In genomic region chr10:102801496-102801895, GRCh38 we compare ENCODE assay signal across 9 cellular contexts. TPM values are rescaled to one million over a fixed set of nuclear protein-coding genes. Genes with fewer than 3 reads are reported as not detected.
DNase-seq lines count a peak whose midpoint lies in the region; ATAC-seq and TF ChIP-seq lines count a peak whose summit lies in the region.
"Had no signal": no experiment of that assay in that cellular context is flagged by ENCODE, and none has a peak within 500 bp of the region (broad histone marks: within the 10 kb centered on the region; RNA-seq: fewer than 3 reads in every experiment).

No MANE protein-coding gene starts in this region.

- H3K27ac ChIP-seq in right cardiac atrium (ENCODE audit: low read length), result peak overlapping the region; percentile 29

- no peaks in the 10 kb centered on the region for H3K9me3 Mint-ChIP-seq in endothelial cell (ENCODE audit: unreplicated experiment)
- no peaks in the 10 kb centered on the region for H3K9me3 Mint-ChIP-seq in nephron

- DNase-seq in right cardiac atrium, result no peak
- DNase-seq in Right ventricle myocardium inferior (ENCODE audit: missing footprints), result no peak
- DNase-seq in endothelial cell (ENCODE audit: low spot score), result no peak
- DNase-seq in RPMI8226, result no peak
- DNase-seq in NCI-H1092 treated with DMSO at 0.1 percent for 48 hours (lab: John Stamatoyannopoulos, UW), result no peak
- no peak for DNase-seq in activated CD8-positive, alpha-beta memory T cell treated with anti-CD3 and anti-CD28 coated beads, Interleukin-2, amount 50 U/mL, for 48 hours

- peak overlapping the region; percentile 93 for H3K27ac Mint-ChIP-seq in endothelial cell (ENCODE audit: unreplicated experiment)
- H3K27ac Mint-ChIP-seq in nephron, result peak overlapping the region; percentile 31 to 97 (median 83)

- TF ChIP-seq CTCF in endothelial cell (IDR thresholded peaks at IDR 0.05; ENCODE audit: unreplicated experiment) (no peak), nephron (IDR thresholded peaks at IDR 0.05; ENCODE audit: unreplicated experiment in 3 of 3) (no peak)

- H3K27me3 Mint-ChIP-seq in endothelial cell (ENCODE audit: unreplicated experiment) (peaks cover 3% of the 10 kb centered on the region), nephron (ENCODE audit: low read depth) (peaks cover 3% of the 10 kb centered on the region)

- 48% methylated on average over 2 of the region's 2 CpGs for WGBS in right cardiac atrium

- H3K4me1 ChIP-seq in right cardiac atrium (ENCODE audit: control insufficient read depth, insufficient read depth, low read length), result peaks cover 35% of the 10 kb centered on the region

- no peak overlapping the region for H3K4me3 ChIP-seq in right cardiac atrium (ENCODE audit: low read length)

- H3K4me1 Mint-ChIP-seq in endothelial cell (ENCODE audit: unreplicated experiment) (peaks cover 41% of the 10 kb centered on the region), nephron (peaks cover 58% of the 10 kb centered on the region)

- H3K4me3 Mint-ChIP-seq in endothelial cell (ENCODE audit: unreplicated experiment) (no peak overlapping the region), nephron (no peak overlapping the region)

- ATAC-seq in right cardiac atrium, result no peak
- ATAC-seq in Right ventricle myocardium inferior, result no peak
- no peak for ATAC-seq in GM19467 (IDR thresholded peaks at IDR 0.05; ENCODE audit: unreplicated experiment)

- no peaks in the 10 kb centered on the region for H3K27me3 ChIP-seq in right cardiac atrium (ENCODE audit: control insufficient read depth, insufficient read depth)

- H3K36me3 Mint-ChIP-seq in endothelial cell (ENCODE audit: low read depth, unreplicated experiment) (peaks cover 26% of the 10 kb centered on the region), nephron (ENCODE audit: low read depth) (peaks cover 57% of the 10 kb centered on the region)

- no peaks in the 10 kb centered on the region for H3K9me3 ChIP-seq in right cardiac atrium (ENCODE audit: control insufficient read depth, low read length)

- intact Hi-C loops in right cardiac atrium (cut with DNase I) (loop anchor here in 3 of 4 donors (2.0 to 10.0 kb wide), 3 partner anchors 13 to 59 kb away; partner anchors contain the start of gene WBP1L (in 1 of the 3)), Right ventricle myocardium inferior (cut with DNase I) (no loop called here)

RNA-seq across cellular contexts. Expression of gene CYP17A1, which starts 35.7 kb away (rescaled TPM):
- total RNA-seq in right cardiac atrium (not detected), Right ventricle myocardium inferior (not detected), endothelial cell (ENCODE audit: unreplicated experiment) (not detected)
- 0.11 TPM for polyA plus RNA-seq in right cardiac atrium
- total RNA-seq: kidney epithelial cell had no signal

RNA-seq across cellular contexts. Expression of gene BORCS7, which starts 52.6 kb away (rescaled TPM):
- total RNA-seq in right cardiac atrium (10 to 100 TPM; 17.7 to 25.8 (median 20.4) TPM), Right ventricle myocardium inferior (12.3 TPM), endothelial cell (ENCODE audit: unreplicated experiment) (10.7 TPM)
- 24.4 TPM for polyA plus RNA-seq in right cardiac atrium

RNA-seq across cellular contexts. Expression of gene WBP1L, which starts 57.7 kb away (rescaled TPM):
- total RNA-seq in right cardiac atrium, result 10 to 100 TPM; 35.2 to 50.5 (median 37.8) TPM
- 19.1 TPM for polyA plus RNA-seq in right cardiac atrium
- 25.9 TPM for total RNA-seq in Right ventricle myocardium inferior
- 49.4 TPM for total RNA-seq in endothelial cell (ENCODE audit: unreplicated experiment)
